ENCODE assay signal across 21 cellular contexts in genomic region chr13:37141011-37141410, GRCh38. TPM values are rescaled to one million over a fixed set of nuclear protein-coding genes. Genes with fewer than 3 reads are reported as not detected.
DNase-seq lines count a peak whose midpoint lies in the region; ATAC-seq, FAIRE-seq and TF ChIP-seq lines count a peak whose summit lies in the region.
"Had no signal": no experiment of that assay in that cellular context is flagged by ENCODE, and none has a peak within 500 bp of the region (broad histone marks: within the 10 kb centered on the region; RNA-seq: fewer than 3 reads in every experiment).

No MANE protein-coding gene starts in this region.

- ATAC-seq in HG03095 (IDR thresholded peaks at IDR 0.05; ENCODE audit: unreplicated experiment): no peak

- TF ChIP-seq CTCF in fibroblast of mammary gland (conservative IDR thresholded peaks at IDR 0.05; ENCODE audit: control insufficient read depth, insufficient read depth, low read depth, low read length): no peak

- H3K4me3 ChIP-seq in fibroblast of mammary gland (ENCODE audit: control insufficient read depth, low read depth, low read length) (no peak overlapping the region), skeletal muscle cell (ENCODE audit: low read depth, low read length) (no peak overlapping the region)

- H3K36me3 Mint-ChIP-seq in immature natural killer cell: no peaks in the 10 kb centered on the region
- H3K36me3 Mint-ChIP-seq: CD4-positive, alpha-beta memory T cell had no signal

- H3K27ac Mint-ChIP-seq in immature natural killer cell: no peak overlapping the region
- H3K27ac Mint-ChIP-seq: CD4-positive, alpha-beta memory T cell; HFFc6 had no signal

- no peaks in the 10 kb centered on the region for H3K4me1 Mint-ChIP-seq in immature natural killer cell
- H3K4me1 Mint-ChIP-seq: CD4-positive, alpha-beta memory T cell had no signal

- FAIRE-seq in HTR-8/SVneo (lab: Jason Lieb, UNC): no peak
- FAIRE-seq: D721Med, GM12892, GM19239 had no signal

- H3K4me3 Mint-ChIP-seq in immature natural killer cell: no peak overlapping the region
- H3K4me3 Mint-ChIP-seq: CD4-positive, alpha-beta memory T cell; HFFc6 had no signal

- peak; percentile 19 for DNase-seq in AG08395 (ENCODE audit: low spot score)
- peak; percentile 26 for DNase-seq in NCI-H226
- peak; percentile 86 for DNase-seq in fibroblast of mammary gland (ENCODE audit: low read depth)
- DNase-seq in skeletal muscle cell (ENCODE audit: low read depth): peak; percentile 29
- no peak for DNase-seq in activated naive CD4-positive, alpha-beta T cell (lab: John Stamatoyannopoulos, UW)
- DNase-seq in immature natural killer cell: no peak
- no peak for DNase-seq in HTR-8/SVneo (ENCODE audit: insufficient read length, low spot score)
- DNase-seq: 8988T; ACHN; BE2C; CD4-positive, alpha-beta memory T cell; COR-L47; DMS153; DMS79 treated with DMSO at 0.1 percent for 48 hours; GDM1; HCEC 1CT; HFFc6 had no signal

- H3K9me3 Mint-ChIP-seq in immature natural killer cell: peaks cover 0 to 7% (median 4%) of the 10 kb centered on the region in 6 donors
- H3K9me3 Mint-ChIP-seq: HFFc6 had no signal

- H3K27me3 Mint-ChIP-seq in immature natural killer cell (ENCODE audit: low read depth in 3 of 3): peaks cover 0 to 2% (median 1%) of the 10 kb centered on the region in 3 donors

RNA-seq across cellular contexts. Expression of gene CSNK1A1L, which starts 35.5 kb away (rescaled TPM):
- polyA plus RNA-seq in immature natural killer cell: not detected
- polyA plus RNA-seq: CD4-positive, alpha-beta memory T cell had no signal

Comparison
In these comparisons a context has a peak if more than half of its experiments do, and no peak if none do; other contexts are left out.
1. DNase-seq: peak in AG08395 (single experiment), NCI-H226 (single experiment), fibroblast of mammary gland (single experiment) and skeletal muscle cell (single experiment); none in activated naive CD4-positive, alpha-beta T cell (0 of 4), immature natural killer cell (0 of 3) and HTR-8/SVneo (single experiment).